14 cellular contexts compared by ENCODE assay signal in genomic region chr9:438961-439768, GRCh38.
DNase-seq lines count a peak whose midpoint lies in the region; ATAC-seq, FAIRE-seq and TF ChIP-seq lines count a peak whose summit lies in the region.
"Had no signal": no experiment of that assay in that cellular context is flagged by ENCODE, and none has a peak within 500 bp of the region (broad histone marks: within the 10 kb centered on the region; RNA-seq: fewer than 3 reads in every experiment).

No MANE protein-coding gene starts in this region.

- TF ChIP-seq CTCF in fibroblast of villous mesenchyme (IDR thresholded peaks at IDR 0.05; ENCODE audit: insufficient read depth, low read depth, low read length) (no peak), omental fat pad (IDR thresholded peaks at IDR 0.05) (no peak), vagina (IDR thresholded peaks at IDR 0.05) (no peak)

- no peaks in the 10 kb centered on the region for H3K27me3 ChIP-seq in vagina

- no peak for DNase-seq in T-helper 2 cell treated with Interferon-gamma antibody and Interleukin-4, amounts not matched to agents 5 μg/mL and 100 μg/mL, for 36 hours (ENCODE audit: low spot score)
- DNase-seq in T-helper 2 cell = no peak
- peak; percentile 64 for DNase-seq in fibroblast of villous mesenchyme (ENCODE audit: low read depth)
- peak; percentile 25 for DNase-seq in omental fat pad (ENCODE audit: low spot score)
- DNase-seq in vagina (ENCODE audit: extremely low spot score in 2 of 2) = peak in 1 of 2 donors; percentile 90
- no peak for DNase-seq in activated effector memory CD4-positive, alpha-beta T cell treated with anti-CD3 and anti-CD28 coated beads, Interleukin-2, amount 50 U/mL, for 16 hours
- no peak for DNase-seq in stimulated activated naive B cell treated with anti-CD40 and anti-IgM and Interleukin-4, amounts not matched to agents 10 μg/mL and 1 μg/mL and 100 μg/mL, for 72 hours
- no peak for DNase-seq in HTR-8/SVneo (ENCODE audit: insufficient read length, low spot score)
- DNase-seq: activated CD4-positive, alpha-beta T cell treated with anti-CD3 and anti-CD28 coated beads, Interleukin-2, amount 50 U/mL, for 4 hours; hippocampal formation; NCI-H2081 had no signal

- H3K4me3 ChIP-seq in fibroblast of villous mesenchyme (ENCODE audit: low read depth, low read length) (no peak overlapping the region), vagina (no peak overlapping the region)

- peak overlapping the region; percentile 31 for H3K27ac ChIP-seq in vagina
- H3K27ac ChIP-seq: KMS-11 had no signal

- H3K36me3 ChIP-seq in vagina = peaks cover 0 to 10% of the 10 kb centered on the region in 2 donors

- peak overlapping the region; percentile 15 for H3K27ac Mint-ChIP-seq in T-helper 2 cell treated with Interferon-gamma antibody and Interleukin-4, amounts not matched to agents 5 μg/mL and 100 μg/mL, for 36 hours
- no peak overlapping the region for H3K27ac Mint-ChIP-seq in stimulated activated naive B cell treated with anti-CD40 and anti-IgM and Interleukin-4, amounts not matched to agents 10 μg/mL and 1 μg/mL and 100 μg/mL, for 72 hours
- H3K27ac Mint-ChIP-seq: dendritic cell treated with granulocyte-macrophage colony-stimulating factor and Interleukin-4, amounts not matched to agents 40 ng/mL and 50 ng/mL, for 4 days had no signal

- H3K9me3 ChIP-seq in vagina = no peaks in the 10 kb centered on the region

- intact Hi-C loops in vagina (cut with DNase I) = no loop called here

- ATAC-seq in omental fat pad (ENCODE audit: low FRiP score) = peak; percentile 96
- no peak for ATAC-seq in stimulated activated naive B cell treated with anti-CD40 and anti-IgM and Interleukin-4, amounts not matched to agents 10 μg/mL and 1 μg/mL and 100 μg/mL, for 72 hours (replicated peaks)

- H3K4me1 Mint-ChIP-seq in T-helper 2 cell treated with Interferon-gamma antibody and Interleukin-4, amounts not matched to agents 5 μg/mL and 100 μg/mL, for 36 hours (ENCODE audit: low read depth) = peaks cover 2% of the 10 kb centered on the region
- no peaks in the 10 kb centered on the region for H3K4me1 Mint-ChIP-seq in stimulated activated naive B cell treated with anti-CD40 and anti-IgM and Interleukin-4, amounts not matched to agents 10 μg/mL and 1 μg/mL and 100 μg/mL, for 72 hours
- H3K4me1 Mint-ChIP-seq: activated naive CD4-positive, alpha-beta T cell treated with anti-CD3 and anti-CD28 coated beads, Interleukin-2, amount 50 U/mL, for 24 hours had no signal

- H3K36me3 Mint-ChIP-seq in T-helper 2 cell treated with Interferon-gamma antibody and Interleukin-4, amounts not matched to agents 5 μg/mL and 100 μg/mL, for 36 hours (ENCODE audit: low read depth) = peaks cover 83% of the 10 kb centered on the region
- peaks cover 48 to 54% of the 10 kb centered on the region in 2 donors for H3K36me3 Mint-ChIP-seq in stimulated activated naive B cell treated with anti-CD40 and anti-IgM and Interleukin-4, amounts not matched to agents 10 μg/mL and 1 μg/mL and 100 μg/mL, for 72 hours

- H3K27me3 Mint-ChIP-seq in T-helper 2 cell treated with Interferon-gamma antibody and Interleukin-4, amounts not matched to agents 5 μg/mL and 100 μg/mL, for 36 hours (ENCODE audit: low read depth) = no peaks in the 10 kb centered on the region
- no peaks in the 10 kb centered on the region for H3K27me3 Mint-ChIP-seq in stimulated activated naive B cell treated with anti-CD40 and anti-IgM and Interleukin-4, amounts not matched to agents 10 μg/mL and 1 μg/mL and 100 μg/mL, for 72 hours
- H3K27me3 Mint-ChIP-seq: activated naive CD4-positive, alpha-beta T cell treated with anti-CD3 and anti-CD28 coated beads, Interleukin-2, amount 50 U/mL, for 24 hours; dendritic cell treated with granulocyte-macrophage colony-stimulating factor and Interleukin-4, amounts not matched to agents 40 ng/mL and 50 ng/mL, for 4 days had no signal

- TF ChIP-seq POLR2A in vagina (IDR thresholded peaks at IDR 0.05) = no peak

- FAIRE-seq in HTR-8/SVneo (lab: Jason Lieb, UNC) = no peak

- H3K9me3 Mint-ChIP-seq in T-helper 2 cell treated with Interferon-gamma antibody and Interleukin-4, amounts not matched to agents 5 μg/mL and 100 μg/mL, for 36 hours = no peaks in the 10 kb centered on the region
- H3K9me3 Mint-ChIP-seq in stimulated activated naive B cell treated with anti-CD40 and anti-IgM and Interleukin-4, amounts not matched to agents 10 μg/mL and 1 μg/mL and 100 μg/mL, for 72 hours = no peaks in the 10 kb centered on the region
- H3K9me3 Mint-ChIP-seq: activated naive CD4-positive, alpha-beta T cell treated with anti-CD3 and anti-CD28 coated beads, Interleukin-2, amount 50 U/mL, for 24 hours; dendritic cell treated with granulocyte-macrophage colony-stimulating factor and Interleukin-4, amounts not matched to agents 40 ng/mL and 50 ng/mL, for 4 days had no signal

- no peak overlapping the region for H3K4me3 Mint-ChIP-seq in T-helper 2 cell treated with Interferon-gamma antibody and Interleukin-4, amounts not matched to agents 5 μg/mL and 100 μg/mL, for 36 hours
- H3K4me3 Mint-ChIP-seq in stimulated activated naive B cell treated with anti-CD40 and anti-IgM and Interleukin-4, amounts not matched to agents 10 μg/mL and 1 μg/mL and 100 μg/mL, for 72 hours = no peak overlapping the region
- H3K4me3 Mint-ChIP-seq: activated naive CD4-positive, alpha-beta T cell treated with anti-CD3 and anti-CD28 coated beads, Interleukin-2, amount 50 U/mL, for 24 hours; dendritic cell treated with granulocyte-macrophage colony-stimulating factor and Interleukin-4, amounts not matched to agents 40 ng/mL and 50 ng/mL, for 4 days had no signal

- H3K4me1 ChIP-seq in vagina = peaks cover 26% of the 10 kb centered on the region

Comparison
In these comparisons a context has a peak if more than half of its experiments do, and no peak if none do; other contexts are left out.
1. DNase-seq: peak in fibroblast of villous mesenchyme (single experiment) and omental fat pad (single experiment); none in T-helper 2 cell treated with Interferon-gamma antibody and Interleukin-4, amounts not matched to agents 5 μg/mL and 100 μg/mL, for 36 hours (single experiment), T-helper 2 cell (0 of 5), activated effector memory CD4-positive, alpha-beta T cell treated with anti-CD3 and anti-CD28 coated beads, Interleukin-2, amount 50 U/mL, for 16 hours (single experiment), stimulated activated naive B cell treated with anti-CD40 and anti-IgM and Interleukin-4, amounts not matched to agents 10 μg/mL and 1 μg/mL and 100 μg/mL, for 72 hours (single experiment) and HTR-8/SVneo (single experiment).